Comparison of ENCODE assay signal across 22 cellular contexts in the genomic region with DNA sequence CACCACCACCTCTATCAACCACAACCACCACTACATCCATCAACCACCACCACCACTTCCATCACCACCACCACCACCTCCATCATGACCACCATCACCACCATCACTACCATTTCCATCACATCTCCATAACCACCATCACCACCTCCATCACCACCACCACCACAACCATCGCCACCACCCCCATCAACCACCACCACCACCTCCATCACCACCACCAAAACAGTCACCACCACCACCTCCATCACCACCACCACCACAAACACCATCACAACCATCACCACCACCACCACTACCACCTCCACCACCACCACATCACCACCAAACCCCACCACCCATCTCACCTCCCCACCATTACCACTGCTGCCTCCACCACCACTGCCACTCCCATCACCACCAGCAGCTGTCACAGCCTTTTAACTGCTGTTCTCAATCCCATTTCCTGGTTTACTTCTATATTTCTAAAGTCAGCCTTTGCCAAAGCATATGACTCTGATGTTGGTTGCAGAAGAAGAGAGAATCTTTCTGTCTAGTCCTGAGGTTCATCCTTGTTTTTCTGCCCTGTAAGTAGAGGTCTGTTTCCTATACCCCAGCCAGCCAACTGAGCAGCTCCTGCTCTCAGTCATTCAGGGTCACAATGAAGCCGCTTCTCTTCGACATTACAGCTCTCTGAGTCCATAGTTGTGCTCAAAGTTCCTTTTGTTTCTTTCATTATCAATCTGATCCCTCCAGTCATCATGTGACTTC. TPM values are rescaled to one million over a fixed set of nuclear protein-coding genes. Genes with fewer than 3 reads are reported as not detected.
DNase-seq lines count a peak whose midpoint lies in the region; ATAC-seq, FAIRE-seq and TF ChIP-seq lines count a peak whose summit lies in the region.
"Had no signal": no experiment of that assay in that cellular context is flagged by ENCODE, and none has a peak within 500 bp of the region (broad histone marks: within the 10 kb centered on the region; RNA-seq: fewer than 3 reads in every experiment).

No MANE protein-coding gene starts in this region.

- no peaks in the 10 kb centered on the region for H3K27me3 ChIP-seq in BLaER1 treated with 17β-estradiol and CSF1 and Interleukin-3, amounts not matched to agents 10 nM and 100 nM
- no peaks in the 10 kb centered on the region for H3K27me3 ChIP-seq in naive thymus-derived CD4-positive, alpha-beta T cell (ENCODE audit: control insufficient read depth in 2 of 2, insufficient read depth in 2 of 2, low read length in 2 of 2)
- H3K27me3 ChIP-seq in H7 (ENCODE audit: control insufficient read depth, insufficient read depth, low read length) = no peaks in the 10 kb centered on the region

- ATAC-seq in activated T-helper 17 cell treated with anti-CD3 and anti-CD28 coated beads, Interleukin-2, amount 50 U/mL, for 72 hours (replicated peaks) = no peak
- ATAC-seq in naive thymus-derived CD4-positive, alpha-beta T cell = no peak
- no peak for ATAC-seq in HG03378 (IDR thresholded peaks at IDR 0.05; ENCODE audit: unreplicated experiment)
- ATAC-seq: HCT116 had no signal

- no peak for TF ChIP-seq POLR2A in GM12891 (IDR thresholded peaks at IDR 0.05; ENCODE audit: low read depth, low read length)

- CTCF ChIA-PET in HEK293 (lab: Yijun Ruan, JAX) = no interaction called here
- CTCF ChIA-PET in naive thymus-derived CD4-positive, alpha-beta T cell (lab: Charles Lee) = no interaction called here

- H3K27ac Mint-ChIP-seq in activated T-helper 17 cell treated with anti-CD3 and anti-CD28 coated beads, Interleukin-2, amount 50 U/mL, for 72 hours = peak overlapping the region; percentile 10
- peak overlapping the region in 3 of 9 donors; percentile 14 to 62 (median 36) for H3K27ac Mint-ChIP-seq in naive thymus-derived CD4-positive, alpha-beta T cell

- no peak overlapping the region for H3K4me3 ChIP-seq in BLaER1 treated with 17β-estradiol and CSF1 and Interleukin-3, amounts not matched to agents 10 nM and 100 nM
- H3K4me3 ChIP-seq in HEK293 (ENCODE audit: low read depth, low read length) (no peak overlapping the region), H7 (ENCODE audit: insufficient read depth, low read depth, low read length) (no peak overlapping the region)
- peak overlapping the region; percentile 29 for H3K4me3 ChIP-seq in naive thymus-derived CD4-positive, alpha-beta T cell (ENCODE audit: low read length)

- no peaks in the 10 kb centered on the region for H3K36me3 ChIP-seq in BLaER1 treated with 17β-estradiol and CSF1 and Interleukin-3, amounts not matched to agents 10 nM and 100 nM
- H3K36me3 ChIP-seq in HEK293 (ENCODE audit: control insufficient read depth in 2 of 2, insufficient read depth in 1 of 2, low read length in 2 of 2) (no peaks in the 10 kb centered on the region), H7 (replicated peaks; ENCODE audit: control insufficient read depth, insufficient read depth, low read length) (no peaks in the 10 kb centered on the region)
- H3K36me3 ChIP-seq in naive thymus-derived CD4-positive, alpha-beta T cell (ENCODE audit: control insufficient read depth in 2 of 3, insufficient read depth in 3 of 3, low read length in 3 of 3) = no peaks in the 10 kb centered on the region

- H3K4me1 Mint-ChIP-seq in activated T-helper 17 cell treated with anti-CD3 and anti-CD28 coated beads, Interleukin-2, amount 50 U/mL, for 72 hours = peaks cover 14% of the 10 kb centered on the region
- peaks cover 7 to 14% (median 11%) of the 10 kb centered on the region in 7 donors for H3K4me1 Mint-ChIP-seq in naive thymus-derived CD4-positive, alpha-beta T cell

- intact Hi-C loops in naive thymus-derived CD4-positive, alpha-beta T cell (cut with micrococcal nuclease) = no loop called here

- no peaks in the 10 kb centered on the region for H3K36me3 Mint-ChIP-seq in activated T-helper 17 cell treated with anti-CD3 and anti-CD28 coated beads, Interleukin-2, amount 50 U/mL, for 72 hours (ENCODE audit: low read depth)
- no peaks in the 10 kb centered on the region for H3K36me3 Mint-ChIP-seq in naive thymus-derived CD4-positive, alpha-beta T cell

- H3K4me3 Mint-ChIP-seq in activated T-helper 17 cell treated with anti-CD3 and anti-CD28 coated beads, Interleukin-2, amount 50 U/mL, for 72 hours = peak overlapping the region; percentile 37
- H3K4me3 Mint-ChIP-seq in naive thymus-derived CD4-positive, alpha-beta T cell = peak overlapping the region in 9 of 10 donors; percentile 37 to 79 (median 63)

- no peak for FAIRE-seq in GM12891 (lab: Jason Lieb, UNC)
- FAIRE-seq: colon, islet of Langerhans had no signal

- H3K9ac ChIP-seq in BLaER1 treated with 17β-estradiol and CSF1 and Interleukin-3, amounts not matched to agents 10 nM and 100 nM = no peak overlapping the region
- H3K9ac ChIP-seq: SK-N-SH had no signal

- no peaks in the 10 kb centered on the region; a peak in 2 of 22 replicates for H3K9me3 ChIP-seq in BLaER1 treated with 17β-estradiol and CSF1 and Interleukin-3, amounts not matched to agents 10 nM and 100 nM (replicated peaks in 1 of 11)
- H3K9me3 ChIP-seq in HEK293 (ENCODE audit: control insufficient read depth, insufficient read depth, low read depth, low read length) = no peaks in the 10 kb centered on the region
- H3K9me3 ChIP-seq in naive thymus-derived CD4-positive, alpha-beta T cell (ENCODE audit: control insufficient read depth in 2 of 3, low read length in 3 of 3) = no peaks in the 10 kb centered on the region
- H3K9me3 ChIP-seq: SK-N-SH had no signal

- H4K20me1 ChIP-seq in BLaER1 treated with 17β-estradiol and CSF1 and Interleukin-3, amounts not matched to agents 10 nM and 100 nM = no peaks in the 10 kb centered on the region

- H3K27me3 Mint-ChIP-seq in activated T-helper 17 cell treated with anti-CD3 and anti-CD28 coated beads, Interleukin-2, amount 50 U/mL, for 72 hours = peaks cover 13% of the 10 kb centered on the region
- peaks cover 10 to 26% (median 19%) of the 10 kb centered on the region in 5 donors for H3K27me3 Mint-ChIP-seq in naive thymus-derived CD4-positive, alpha-beta T cell

- no peak for DNase-seq in naive thymus-derived CD4-positive, alpha-beta T cell
- DNase-seq in GM12891 (ENCODE audit: insufficient read length, low spot score) (no peak), H7 (no peak)
- DNase-seq: activated CD8-positive, alpha-beta memory T cell treated with anti-CD3 and anti-CD28 coated beads, Interleukin-2, amount 50 U/mL, for 48 hours; amniotic stem cell; C1 segment of cervical spinal cord; EL; erythroblast; glutamatergic neuron; NCI-H1436 treated with DMSO at 0.1 percent for 48 hours; NCI-H446 treated with DMSO at 0.1 percent for 48 hours; occipital lobe; SK-N-SH; stimulated activated CD4-positive, alpha-beta T cell treated with anti-CD3 and anti-CD28 coated beads, Interleukin-4, amount 100 ng/mL, for 24 hours had no signal

- no peak for TF ChIP-seq CTCF in HEK293 (tag by site-specific recombination; IDR thresholded peaks at IDR 0.05)

- H3K27ac ChIP-seq in BLaER1 treated with 17β-estradiol and CSF1 and Interleukin-3, amounts not matched to agents 10 nM and 100 nM = no peak overlapping the region
- H3K27ac ChIP-seq in HEK293 (ENCODE audit: extremely low read depth, low read depth, low read length) = no peak overlapping the region
- no peak overlapping the region for H3K27ac ChIP-seq in naive thymus-derived CD4-positive, alpha-beta T cell (ENCODE audit: low read depth, low read length)

- peak overlapping the region; percentile 4 to 71 (median 13); a peak in 15 of 22 replicates for H3K4me2 ChIP-seq in BLaER1 treated with 17β-estradiol and CSF1 and Interleukin-3, amounts not matched to agents 10 nM and 100 nM
- H3K4me2 ChIP-seq: SK-N-SH had no signal

- peaks cover 4% of the 10 kb centered on the region for H3K9me3 Mint-ChIP-seq in activated T-helper 17 cell treated with anti-CD3 and anti-CD28 coated beads, Interleukin-2, amount 50 U/mL, for 72 hours
- peaks cover 0 to 17% (median 3%) of the 10 kb centered on the region in 11 donors for H3K9me3 Mint-ChIP-seq in naive thymus-derived CD4-positive, alpha-beta T cell

- peaks cover 0 to 29% (median 9%) of the 10 kb centered on the region in 10 experiments; a peak in 14 of 20 replicates for H3K4me1 ChIP-seq in BLaER1 treated with 17β-estradiol and CSF1 and Interleukin-3, amounts not matched to agents 10 nM and 100 nM
- peaks cover 7% of the 10 kb centered on the region for H3K4me1 ChIP-seq in HEK293 (ENCODE audit: control insufficient read depth, insufficient read depth, low read length)
- H3K4me1 ChIP-seq in naive thymus-derived CD4-positive, alpha-beta T cell (ENCODE audit: control insufficient read depth in 2 of 2, insufficient read depth in 2 of 2, low read length in 2 of 2) = peaks cover 0 to 5% of the 10 kb centered on the region in 2 donors

- POLR2A ChIA-PET in HEK293 (lab: Yijun Ruan, JAX) = no interaction called here
- POLR2A ChIA-PET in naive thymus-derived CD4-positive, alpha-beta T cell (lab: Charles Lee) = no interaction called here

TF ChIP-seq in HEK293, 187 proteins besides CTCF, POLR2A, EP300 and RAD21 (continues in another document):
- TF ChIP-seq ZNF266 (tag by site-specific recombination; IDR thresholded peaks at IDR 0.05; ENCODE audit: low read depth) = 0 out of 2 replicates have a peak, but pooled peaks have one; percentile 11

TF ChIP-seq in GM12891, 5 proteins besides CTCF, POLR2A, EP300 and RAD21:
- TF ChIP-seq TAF1 (IDR thresholded peaks at IDR 0.05; ENCODE audit: low read depth, low read length) (no peak), POLR2AphosphoS5 (IDR thresholded peaks at IDR 0.05; ENCODE audit: low read depth, low read length) (no peak), POU2F2 (IDR thresholded peaks at IDR 0.05; ENCODE audit: low read depth, low read length) (no peak), SPI1 (IDR thresholded peaks at IDR 0.05; ENCODE audit: low read depth, low read length) (no peak), PAX5 (IDR thresholded peaks at IDR 0.05; ENCODE audit: insufficient read depth, low read length, severe bottlenecking) (no peak)

RNA-seq across cellular contexts. Expression of a gene that starts 14.0 kb away (rescaled TPM):
- under 1 TPM in 1 of 2 donors, not detected in 1; 0.13 TPM for total RNA-seq in activated T-helper 17 cell treated with anti-CD3 and anti-CD28 coated beads, Interleukin-2, amount 50 U/mL, for 72 hours
- under 1 TPM in 1 of 5 experiments, not detected in 4; 0.29 TPM for total RNA-seq in naive thymus-derived CD4-positive, alpha-beta T cell
- under 1 TPM; 0.13 to 0.43 TPM for polyA plus RNA-seq in naive thymus-derived CD4-positive, alpha-beta T cell
- not detected for polyA plus RNA-seq in GM12891 (2012; ENCODE audit: low read depth, missing spikeins)
- 0.03 and 0.41 TPM in 2 replicates for total RNA-seq in H7 (2014; rRNA removed; shearing (Covaris generic))
- total RNA-seq: OCI-LY7 had no signal
